Comparison of ENCODE assay signal across 17 cellular contexts in genomic region chr2:108935231-108935863, GRCh38. TPM values are rescaled to one million over a fixed set of nuclear protein-coding genes. Genes with fewer than 3 reads are reported as not detected.
DNase-seq lines count a peak whose midpoint lies in the region; ATAC-seq and TF ChIP-seq lines count a peak whose summit lies in the region.
"Had no signal": no experiment of that assay in that cellular context is flagged by ENCODE, and none has a peak within 500 bp of the region (broad histone marks: within the 10 kb centered on the region; RNA-seq: fewer than 3 reads in every experiment).

No MANE protein-coding gene starts in this region.

- H3K27me3 Mint-ChIP-seq in CD4-positive, alpha-beta T cell: no peaks in the 10 kb centered on the region
- no peaks in the 10 kb centered on the region for H3K27me3 Mint-ChIP-seq in activated T-helper 1 cell treated with anti-CD3 and anti-CD28 coated beads, Interleukin-12 subunit alpha, Interleukin-12 subunit beta, Interleukin-2, Interleukin-4 antibody, amounts not matched to agents 30 ng/mL and 10 ng/mL and 1 ng/mL, durations not matched to agents 14 hours and 24 hours and 36 hours (ENCODE audit: insufficient read depth)
- no peaks in the 10 kb centered on the region for H3K27me3 Mint-ChIP-seq in naive thymus-derived CD8-positive, alpha-beta T cell

- intact Hi-C loops in CD4-positive, alpha-beta T cell (cut with DNase I, micrococcal nuclease): no loop called here
- intact Hi-C loops in activated T-helper 1 cell treated with anti-CD3 and anti-CD28 coated beads, Interleukin-12 subunit alpha, Interleukin-12 subunit beta, Interleukin-2, Interleukin-4 antibody, amounts not matched to agents 30 ng/mL and 10 ng/mL and 1 ng/mL, durations not matched to agents 14 hours and 24 hours and 36 hours (cut with micrococcal nuclease): no loop called here

- H3K4me3 Mint-ChIP-seq in CD4-positive, alpha-beta T cell: no peak overlapping the region
- no peak overlapping the region for H3K4me3 Mint-ChIP-seq in activated T-helper 1 cell treated with anti-CD3 and anti-CD28 coated beads, Interleukin-12 subunit alpha, Interleukin-12 subunit beta, Interleukin-2, Interleukin-4 antibody, amounts not matched to agents 30 ng/mL and 10 ng/mL and 1 ng/mL, durations not matched to agents 14 hours and 24 hours and 36 hours
- H3K4me3 Mint-ChIP-seq in naive thymus-derived CD8-positive, alpha-beta T cell: no peak overlapping the region

- CTCF ChIA-PET in CD4-positive, alpha-beta T cell (lab: Charles Lee): no interaction called here

- DNase-seq in CD4-positive, alpha-beta T cell: no peak
- peak; percentile 45 for DNase-seq in NCI-H1105 (lab: John Stamatoyannopoulos, UW)
- no peak for DNase-seq in activated T-helper 1 cell treated with anti-CD3 and anti-CD28 coated beads, Interleukin-12 subunit alpha, Interleukin-12 subunit beta, Interleukin-2, Interleukin-4 antibody, amounts not matched to agents 30 ng/mL and 10 ng/mL and 1 ng/mL, durations not matched to agents 14 hours and 24 hours and 36 hours (ENCODE audit: low spot score)
- no peak for DNase-seq in naive thymus-derived CD8-positive, alpha-beta T cell
- DNase-seq in occipital lobe (lab: John Stamatoyannopoulos, UW): no peak
- DNase-seq in stimulated activated CD4-positive, alpha-beta T cell treated with anti-CD3 and anti-CD28 coated beads, Interleukin-15, amount 100 ng/mL, for 24 hours: no peak
- DNase-seq in SW480 (ENCODE audit: low spot score): no peak
- DNase-seq: activated gamma-delta T cell treated with Interleukin-2 at 50 U/mL for 16 hours, DMS153, foreskin melanocyte, IMR-90, NCI-H2081 treated with DMSO at 0.1 percent for 48 hours had no signal

- H3K27me3 ChIP-seq in CD4-positive, alpha-beta T cell (ENCODE audit: control insufficient read depth, insufficient read depth, low read length): no peaks in the 10 kb centered on the region
- H3K27me3 ChIP-seq: ascending aorta had no signal

- TF ChIP-seq CTCF in CD4-positive, alpha-beta T cell (IDR thresholded peaks at IDR 0.05): no peak

- no peaks in the 10 kb centered on the region for H3K9me3 Mint-ChIP-seq in CD4-positive, alpha-beta T cell
- no peaks in the 10 kb centered on the region for H3K9me3 Mint-ChIP-seq in activated T-helper 1 cell treated with anti-CD3 and anti-CD28 coated beads, Interleukin-12 subunit alpha, Interleukin-12 subunit beta, Interleukin-2, Interleukin-4 antibody, amounts not matched to agents 30 ng/mL and 10 ng/mL and 1 ng/mL, durations not matched to agents 14 hours and 24 hours and 36 hours
- no peaks in the 10 kb centered on the region for H3K9me3 Mint-ChIP-seq in naive thymus-derived CD8-positive, alpha-beta T cell

- ATAC-seq in CD4-positive, alpha-beta T cell (ENCODE audit: poor library complexity): no peak
- no peak for ATAC-seq in naive thymus-derived CD8-positive, alpha-beta T cell
- no peak for ATAC-seq in GM21447 (IDR thresholded peaks at IDR 0.05; ENCODE audit: unreplicated experiment)

- H3K27ac Mint-ChIP-seq in CD4-positive, alpha-beta T cell: peak overlapping the region; percentile 29
- peak overlapping the region; percentile 67 for H3K27ac Mint-ChIP-seq in activated T-helper 1 cell treated with anti-CD3 and anti-CD28 coated beads, Interleukin-12 subunit alpha, Interleukin-12 subunit beta, Interleukin-2, Interleukin-4 antibody, amounts not matched to agents 30 ng/mL and 10 ng/mL and 1 ng/mL, durations not matched to agents 14 hours and 24 hours and 36 hours
- H3K27ac Mint-ChIP-seq in naive thymus-derived CD8-positive, alpha-beta T cell: peak overlapping the region in 6 of 10 donors; percentile 16 to 75 (median 50)

- peaks cover 51% of the 10 kb centered on the region for H3K4me1 Mint-ChIP-seq in CD4-positive, alpha-beta T cell (ENCODE audit: low read depth)
- H3K4me1 Mint-ChIP-seq in activated T-helper 1 cell treated with anti-CD3 and anti-CD28 coated beads, Interleukin-12 subunit alpha, Interleukin-12 subunit beta, Interleukin-2, Interleukin-4 antibody, amounts not matched to agents 30 ng/mL and 10 ng/mL and 1 ng/mL, durations not matched to agents 14 hours and 24 hours and 36 hours (ENCODE audit: low read depth): peaks cover 23% of the 10 kb centered on the region
- H3K4me1 Mint-ChIP-seq in naive thymus-derived CD8-positive, alpha-beta T cell: peaks cover 12 to 69% (median 46%) of the 10 kb centered on the region in 4 donors

- POLR2A ChIA-PET in CD4-positive, alpha-beta T cell (lab: Charles Lee): no interaction called here
- POLR2A ChIA-PET in naive thymus-derived CD8-positive, alpha-beta T cell (lab: Charles Lee): interaction anchor here (1.4 kb wide), 1 partner anchor 96 kb away, joined by 3 read pairs; no protein-coding TSS in a partner anchor

- no peak overlapping the region for H3K27ac ChIP-seq in CD4-positive, alpha-beta T cell (ENCODE audit: low read depth, low read length)
- H3K27ac ChIP-seq: ascending aorta had no signal

- no peaks in the 10 kb centered on the region for H3K9me3 ChIP-seq in CD4-positive, alpha-beta T cell (ENCODE audit: control insufficient read depth, low read length)
- H3K9me3 ChIP-seq: ascending aorta had no signal

- peaks cover 5% of the 10 kb centered on the region for H3K36me3 Mint-ChIP-seq in CD4-positive, alpha-beta T cell (ENCODE audit: low read depth)
- H3K36me3 Mint-ChIP-seq in activated T-helper 1 cell treated with anti-CD3 and anti-CD28 coated beads, Interleukin-12 subunit alpha, Interleukin-12 subunit beta, Interleukin-2, Interleukin-4 antibody, amounts not matched to agents 30 ng/mL and 10 ng/mL and 1 ng/mL, durations not matched to agents 14 hours and 24 hours and 36 hours (ENCODE audit: low read depth): no peaks in the 10 kb centered on the region
- H3K36me3 Mint-ChIP-seq in naive thymus-derived CD8-positive, alpha-beta T cell: peaks cover 0 to 1% (median 0%) of the 10 kb centered on the region in 3 donors

RNA-seq across cellular contexts. Expression of gene EDAR, which starts 53.7 kb away (rescaled TPM):
- 10 to 100 TPM in 1 of 2 experiments, 1 to 10 TPM in 1; 9.4 to 10.3 TPM for total RNA-seq in CD4-positive, alpha-beta T cell
- 1.9 and 2.3 TPM in 2 replicates for total RNA-seq in activated T-helper 1 cell treated with anti-CD3 and anti-CD28 coated beads, Interleukin-12 subunit alpha, Interleukin-12 subunit beta, Interleukin-2, Interleukin-4 antibody, amounts not matched to agents 30 ng/mL and 10 ng/mL and 1 ng/mL, durations not matched to agents 14 hours and 24 hours and 36 hours
- total RNA-seq in naive thymus-derived CD8-positive, alpha-beta T cell: 10 to 100 TPM; 10.5 to 10.6 TPM
- polyA plus RNA-seq in naive thymus-derived CD8-positive, alpha-beta T cell: 10 to 100 TPM in 1 of 3 donors, 1 to 10 TPM in 2; 2.8 to 11.8 (median 5.4) TPM
- not detected for total RNA-seq in occipital lobe
- total RNA-seq: ascending aorta, endothelial cell of umbilical vein, IMR-90, myocyte, subcutaneous adipose tissue had no signal
- polyA plus RNA-seq: endothelial cell of umbilical vein, IMR-90 had no signal
